ENCODE assay signal across 11 cellular contexts in the genomic region with DNA sequence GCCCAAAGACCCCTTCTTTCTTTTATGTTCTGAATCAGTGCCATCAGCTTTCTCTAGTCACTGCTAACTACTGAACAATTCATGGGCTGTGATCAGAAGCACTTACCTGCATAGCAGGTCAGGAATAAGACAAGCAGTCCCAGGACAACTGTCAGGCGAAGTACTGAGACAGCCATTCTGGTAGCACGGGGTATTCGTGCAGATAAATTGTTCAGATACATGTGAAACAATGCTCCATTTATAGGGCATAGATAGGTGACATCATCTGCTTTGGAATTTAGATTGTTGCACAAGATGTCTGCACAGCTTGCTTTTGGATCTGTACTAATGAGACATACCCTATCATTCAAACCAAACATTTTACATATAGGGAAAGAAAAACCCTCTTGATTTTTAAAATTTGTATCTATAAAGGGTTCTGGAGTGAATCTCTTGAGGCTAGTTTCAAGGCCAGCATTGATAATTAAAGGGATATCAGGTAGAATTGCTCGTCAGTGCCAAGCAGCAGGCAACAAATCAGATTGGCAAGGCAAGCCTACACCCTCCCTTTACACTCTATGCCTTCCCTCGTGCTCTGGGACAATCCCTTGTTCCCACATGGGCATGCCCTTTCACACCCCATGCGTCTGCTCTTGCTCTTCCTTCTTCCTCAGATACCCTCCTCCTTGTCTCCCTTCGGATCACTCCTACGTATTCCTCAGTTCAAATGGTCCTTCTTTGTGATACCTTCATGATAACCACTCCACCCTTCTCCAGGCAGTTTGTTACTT. TPM values are rescaled to one million over a fixed set of nuclear protein-coding genes. Genes with fewer than 3 reads are reported as not detected.
DNase-seq lines count a peak whose midpoint lies in the region; ATAC-seq, FAIRE-seq and TF ChIP-seq lines count a peak whose summit lies in the region.
"Had no signal": no experiment of that assay in that cellular context is flagged by ENCODE, and none has a peak within 500 bp of the region (broad histone marks: within the 10 kb centered on the region; RNA-seq: fewer than 3 reads in every experiment).

Gene C5orf46 (minus strand): TSS at position 213 of the 770 bp plus-strand sequence. CDS start 37 bp downstream, at position 176.

- peak within 1 kb of the TSS; percentile 7 for H3K4me2 ChIP-seq in keratinocyte (ENCODE audit: control insufficient read depth, extremely low read depth, insufficient read depth, low read depth, low read length)

- peaks cover 14% of the 10 kb centered on the region for H3K9me3 Mint-ChIP-seq in HFFc6
- H3K9me3 Mint-ChIP-seq: dendritic cell treated with granulocyte-macrophage colony-stimulating factor and Interleukin-4, amounts not matched to agents 40 ng/mL and 50 ng/mL, for 4 days had no signal

- no peak for TF ChIP-seq EP300 in Ishikawa (IDR thresholded peaks at IDR 0.05; ENCODE audit: borderline replicate concordance)

- TF ChIP-seq CTCF in keratinocyte (optimal IDR thresholded peaks at IDR 0.05 in 1 of 3, IDR thresholded peaks at IDR 0.05 in 1 of 3, conservative IDR thresholded peaks at IDR 0.05 in 1 of 3; ENCODE audit: extremely low read depth in 1 of 3, insufficient read depth in 2 of 3, low read length in 3 of 3) = no peak
- TF ChIP-seq CTCF in HFFc6 (IDR thresholded peaks at IDR 0.05) = no peak

- no peak within 1 kb of the TSS for H3K4me3 Mint-ChIP-seq in HFFc6
- H3K4me3 Mint-ChIP-seq: dendritic cell treated with granulocyte-macrophage colony-stimulating factor and Interleukin-4, amounts not matched to agents 40 ng/mL and 50 ng/mL, for 4 days had no signal

- no peaks in the 10 kb centered on the region for H3K79me2 ChIP-seq in keratinocyte (ENCODE audit: control insufficient read depth, insufficient read depth, low read length)

- FAIRE-seq in keratinocyte (lab: Jason Lieb, UNC) = peak; percentile 96

- dilution Hi-C loops in keratinocyte (cut with MboI; ENCODE audit: extremely low pct_ligation_motif_present, low sequenced_read_pairs) = no loop called here

- no peaks in the 10 kb centered on the region for H3K9me1 ChIP-seq in keratinocyte (ENCODE audit: control insufficient read depth, extremely low read depth, insufficient read depth, low read length)

- no peaks in the 10 kb centered on the region for H3K4me1 Mint-ChIP-seq in HFFc6 (ENCODE audit: low read depth)

- H3K27me3 ChIP-seq in keratinocyte (ENCODE audit: control insufficient read depth, extremely low read depth, insufficient read depth, low read length) = no peaks in the 10 kb centered on the region

- H3K9me3 ChIP-seq in keratinocyte (ENCODE audit: control insufficient read depth, low read depth, low read length) = no peaks in the 10 kb centered on the region

- H3K4me1 ChIP-seq in keratinocyte (ENCODE audit: control insufficient read depth, extremely low read depth, insufficient read depth, low read length) = peaks cover 9% of the 10 kb centered on the region

- peak within 1 kb of the TSS; percentile 11 for H3K27ac ChIP-seq in keratinocyte (ENCODE audit: control insufficient read depth, insufficient read depth, low read length)

- no peak within 1 kb of the TSS for H3K4me3 ChIP-seq in keratinocyte (ENCODE audit: control insufficient read depth in 2 of 3, extremely low read depth in 1 of 3, insufficient read depth in 2 of 3, low read depth in 1 of 3, low read length in 3 of 3)

- DNase-seq in A172 (ENCODE audit: low spot score) (peak; percentile 66), cerebellar cortex (ENCODE audit: low spot score) (peak; percentile 72), keratinocyte (ENCODE audit: low read depth, low spot score) (no peak), HFFc6 (no peak), left colon (no peak), SHP77 (lab: John Stamatoyannopoulos, UW) (no peak)
- no peak for DNase-seq in stimulated activated CD4-positive, alpha-beta T cell treated with anti-CD3 and anti-CD28 coated beads, Interleukin-12 subunit alpha, Interleukin-12 subunit beta, amount 100 ng/mL, for 4 hours
- DNase-seq: NCI-H1105; NK-92 treated with Interleukin-12 subunit alpha and Interleukin-12 subunit beta, amount 100 ng/mL, for 24 hours had no signal

- H4K20me1 ChIP-seq in keratinocyte (ENCODE audit: control insufficient read depth, extremely low read depth, insufficient read depth, low read length) = no peaks in the 10 kb centered on the region

- no peak for ATAC-seq in left colon

- H3K27me3 Mint-ChIP-seq in HFFc6 (ENCODE audit: insufficient read depth) = no peaks in the 10 kb centered on the region

- H3K9ac ChIP-seq in keratinocyte (ENCODE audit: control insufficient read depth, extremely low read depth, insufficient read depth, low read length) = no peak within 1 kb of the TSS

- H3K27ac Mint-ChIP-seq in HFFc6 = no peak within 1 kb of the TSS
- H3K27ac Mint-ChIP-seq: dendritic cell treated with granulocyte-macrophage colony-stimulating factor and Interleukin-4, amounts not matched to agents 40 ng/mL and 50 ng/mL, for 4 days had no signal

- intact Hi-C loops in left colon (cut with DNase I, micrococcal nuclease) = no loop called here

- no peak for TF ChIP-seq RAD21 in Ishikawa (IDR thresholded peaks at IDR 0.05; ENCODE audit: low read depth)

- H3K36me3 Mint-ChIP-seq in HFFc6 (ENCODE audit: low read depth) = peaks cover 5% of the 10 kb centered on the region; the same call in 1 of the 2 replicates

- no peaks in the 10 kb centered on the region for H3K36me3 ChIP-seq in keratinocyte (ENCODE audit: control insufficient read depth in 2 of 2, extremely low read depth in 1 of 2, insufficient read depth in 2 of 2, low read length in 2 of 2)

- H2AFZ ChIP-seq in keratinocyte (ENCODE audit: control insufficient read depth, low read length) = peak within 1 kb of the TSS; percentile 67

TF ChIP-seq in Ishikawa, 13 proteins besides CTCF, POLR2A, EP300 and RAD21:
- TF ChIP-seq ZBTB7A (IDR thresholded peaks at IDR 0.05; ENCODE audit: low read depth) = no peak
- no peak for TF ChIP-seq NFIC (IDR thresholded peaks at IDR 0.05)
- peak; percentile 47; the same call in 1 of the 2 replicates for TF ChIP-seq CEBPB (IDR thresholded peaks at IDR 0.05)
- 0 out of 2 replicates have a peak, but pooled peaks have one; percentile 12 for TF ChIP-seq TEAD4 (IDR thresholded peaks at IDR 0.05)
- TF ChIP-seq, protein P1, sequence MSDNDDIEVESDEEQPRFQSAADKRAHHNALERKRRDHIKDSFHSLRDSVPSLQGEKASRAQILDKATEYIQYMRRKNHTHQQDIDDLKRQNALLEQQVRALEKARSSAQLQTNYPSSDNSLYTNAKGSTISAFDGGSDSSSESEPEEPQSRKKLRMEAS (IDR thresholded peaks at IDR 0.05) = no peak
- TF ChIP-seq FOXM1 (IDR thresholded peaks at IDR 0.05; ENCODE audit: borderline replicate concordance, low read depth) = no peak
- no peak for TF ChIP-seq EGR1 (IDR thresholded peaks at IDR 0.05)
- TF ChIP-seq USF1 (IDR thresholded peaks at IDR 0.05) = no peak
- TF ChIP-seq YY1 (IDR thresholded peaks at IDR 0.05; ENCODE audit: low read depth) = no peak

RNA-seq across cellular contexts. Expression of gene C5orf46, which starts in this region (rescaled TPM):
- total RNA-seq in A172 (2014; rRNA removed; shearing (Covaris generic)) = not detected in 2 replicates
- 0.75 to 2.1 TPM (median 1.0 TPM) in 3 replicates for polyA plus RNA-seq in keratinocyte
- polyA plus RNA-seq in keratinocyte (2011; ENCODE audit: low read depth) = 7.5 TPM
- 0.88 and 2.7 TPM in 2 replicates for polyA plus RNA-seq in keratinocyte (2011; cell fraction: cytosol; rRNA removed)
- polyA plus RNA-seq in keratinocyte (2011; cell fraction: nucleus; rRNA removed) = 1.8 and 2.5 TPM in 2 replicates
- 1.9 and 23.7 TPM in 2 replicates for polyA plus RNA-seq in keratinocyte (2012; ENCODE audit: low replicate concordance)
- polyA minus RNA-seq in keratinocyte = 1.2 TPM in 1 of 3 replicates, not detected in the others
- not detected for polyA minus RNA-seq in keratinocyte (2011; cell fraction: cytosol; rRNA and poly(A)+ RNA removed)
- polyA minus RNA-seq in keratinocyte (2011; cell fraction: nucleus; rRNA and poly(A)+ RNA removed) = not detected in 2 replicates
- total RNA-seq in HFFc6 (2021; fragmentation: NEBNext Ultra II Directional; extraction: Animal tissue kit (Norgen Biotek cat#: 25700)) = not detected
- total RNA-seq in left colon = not detected

Comparison
In these comparisons a context has a peak if more than half of its experiments do, and no peak if none do; other contexts are left out.
1. Peak in DNase-seq in A172; RNA of the gene not detected or under 1 TPM.